ENCODE assay signal across 8 cellular contexts in the genomic region with DNA sequence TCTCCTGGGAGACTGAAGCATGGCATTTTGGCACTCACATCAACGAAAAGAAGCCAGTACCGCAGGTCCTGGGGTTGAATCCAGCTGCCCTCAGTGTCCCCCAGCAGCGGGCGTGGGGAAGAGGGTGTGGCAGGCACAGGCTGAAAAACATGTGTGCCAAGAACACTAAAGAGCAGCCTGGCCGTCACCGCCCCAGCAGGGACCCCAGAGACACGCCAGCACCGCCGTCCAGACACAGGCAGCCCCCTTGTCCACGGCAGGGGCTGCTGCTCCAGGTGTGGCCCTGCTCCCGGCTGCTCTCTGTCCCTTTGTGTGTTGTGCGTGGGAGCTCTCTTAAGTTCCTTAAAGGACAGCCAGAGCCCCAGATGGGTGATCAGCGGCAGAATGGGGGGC. TPM values are rescaled to one million over a fixed set of nuclear protein-coding genes. Genes with fewer than 3 reads are reported as not detected.
DNase-seq lines count a peak whose midpoint lies in the region; ATAC-seq and TF ChIP-seq lines count a peak whose summit lies in the region.

No MANE protein-coding gene starts in this region.

- peaks cover 3% of the 10 kb centered on the region for H3K27me3 Mint-ChIP-seq in activated CD4-positive, alpha-beta T cell treated with anti-CD3 and anti-CD28 coated beads for 36 hours
- peaks cover 30% of the 10 kb centered on the region for H3K27me3 Mint-ChIP-seq in WTC11 (ENCODE audit: low read depth)
- H3K27me3 Mint-ChIP-seq in glutamatergic neuron (ENCODE audit: unreplicated experiment) = peaks cover 10% of the 10 kb centered on the region

- peak; percentile 10 for ATAC-seq in activated CD4-positive, alpha-beta T cell treated with anti-CD3 and anti-CD28 coated beads for 36 hours
- ATAC-seq in WTC11 (peak; percentile 10), HG02885 (IDR thresholded peaks at IDR 0.05; ENCODE audit: poor library complexity, unreplicated experiment) (no peak), GM18870 (IDR thresholded peaks at IDR 0.05; ENCODE audit: unreplicated experiment) (no peak)

- TF ChIP-seq CTCF in WTC11 (IDR thresholded peaks at IDR 0.05) (no peak), glutamatergic neuron (IDR thresholded peaks at IDR 0.05; ENCODE audit: partially characterized antibody, unreplicated experiment) (no peak)

- intact Hi-C loops in activated CD4-positive, alpha-beta T cell treated with anti-CD3 and anti-CD28 coated beads for 36 hours (cut with DNase I, micrococcal nuclease) = loop anchor here in 1 of 2 experiments (2.0 kb wide), 1 partner anchor 77 kb away; no protein-coding TSS in a partner anchor

- POLR2A ChIA-PET in activated CD4-positive, alpha-beta T cell treated with anti-CD3 and anti-CD28 coated beads for 36 hours (lab: Charles Lee) = interaction anchor here (0.6 kb wide), 1 partner anchor 749 kb away, joined by 7 read pairs; no protein-coding TSS in a partner anchor
- POLR2A ChIA-PET in WTC11 (lab: Charles Lee) = no interaction called here

- no peaks in the 10 kb centered on the region for H3K36me3 Mint-ChIP-seq in activated CD4-positive, alpha-beta T cell treated with anti-CD3 and anti-CD28 coated beads for 36 hours (ENCODE audit: low read depth)
- H3K36me3 Mint-ChIP-seq in WTC11 (no peaks in the 10 kb centered on the region), glutamatergic neuron (ENCODE audit: unreplicated experiment) (no peaks in the 10 kb centered on the region)

- CTCF ChIA-PET in activated CD4-positive, alpha-beta T cell treated with anti-CD3 and anti-CD28 coated beads for 36 hours (lab: Charles Lee) = interaction anchor here (0.6 to 3.5 kb wide), 8 partner anchors 16 to 724 kb away, joined by 3 to 15 read pairs (median 3); no protein-coding TSS in a partner anchor
- CTCF ChIA-PET in WTC11 (lab: Charles Lee) = interaction anchor here (0.8 to 3.6 kb wide), 8 partner anchors 9 to 83 kb away, joined by 3 to 35 read pairs (median 6); no protein-coding TSS in a partner anchor

- no peak overlapping the region for H3K27ac Mint-ChIP-seq in activated CD4-positive, alpha-beta T cell treated with anti-CD3 and anti-CD28 coated beads for 36 hours
- H3K27ac Mint-ChIP-seq in WTC11 = no peak overlapping the region
- peak overlapping the region; percentile 55 for H3K27ac Mint-ChIP-seq in glutamatergic neuron (ENCODE audit: unreplicated experiment)

- DNase-seq in activated CD4-positive, alpha-beta T cell treated with anti-CD3 and anti-CD28 coated beads for 36 hours = peak; percentile 20
- no peak for DNase-seq in activated CD4-positive, alpha-beta T cell treated with anti-CD3 and anti-CD28 coated beads for 4 hours
- DNase-seq in WTC11 (ENCODE audit: low spot score) = no peak
- peak; percentile 50 for DNase-seq in glutamatergic neuron
- DNase-seq in retina = peak; percentile 72
- no peak for DNase-seq in DMS 273 (lab: John Stamatoyannopoulos, UW; ENCODE audit: unreplicated experiment)

- H3K9me3 Mint-ChIP-seq in activated CD4-positive, alpha-beta T cell treated with anti-CD3 and anti-CD28 coated beads for 36 hours (ENCODE audit: low read depth) = no peaks in the 10 kb centered on the region
- H3K9me3 Mint-ChIP-seq in WTC11 (no peaks in the 10 kb centered on the region), glutamatergic neuron (ENCODE audit: unreplicated experiment) (peaks cover 9% of the 10 kb centered on the region)

- peak overlapping the region; percentile 70 for H3K4me3 Mint-ChIP-seq in activated CD4-positive, alpha-beta T cell treated with anti-CD3 and anti-CD28 coated beads for 36 hours
- H3K4me3 Mint-ChIP-seq in WTC11 (peak overlapping the region; percentile 72), glutamatergic neuron (ENCODE audit: unreplicated experiment) (peak overlapping the region; percentile 90)

- peaks cover 15% of the 10 kb centered on the region for H3K4me1 Mint-ChIP-seq in activated CD4-positive, alpha-beta T cell treated with anti-CD3 and anti-CD28 coated beads for 36 hours
- peaks cover 10% of the 10 kb centered on the region for H3K4me1 Mint-ChIP-seq in WTC11
- peaks cover 5% of the 10 kb centered on the region for H3K4me1 Mint-ChIP-seq in glutamatergic neuron (ENCODE audit: low read depth, unreplicated experiment)

TF ChIP-seq in WTC11, 78 proteins besides CTCF, POLR2A, EP300 and RAD21:
- TF ChIP-seq IRF2 (CRISPR knock-in tag; IDR thresholded peaks at IDR 0.05; ENCODE audit: borderline replicate concordance, low read depth) (no peak), NFYB (CRISPR knock-in tag; conservative IDR thresholded peaks at IDR 0.05; ENCODE audit: low read depth) (0 out of 2 replicates have a peak, but pooled peaks have one; percentile 10)
- TF ChIP-seq, protein P1, sequence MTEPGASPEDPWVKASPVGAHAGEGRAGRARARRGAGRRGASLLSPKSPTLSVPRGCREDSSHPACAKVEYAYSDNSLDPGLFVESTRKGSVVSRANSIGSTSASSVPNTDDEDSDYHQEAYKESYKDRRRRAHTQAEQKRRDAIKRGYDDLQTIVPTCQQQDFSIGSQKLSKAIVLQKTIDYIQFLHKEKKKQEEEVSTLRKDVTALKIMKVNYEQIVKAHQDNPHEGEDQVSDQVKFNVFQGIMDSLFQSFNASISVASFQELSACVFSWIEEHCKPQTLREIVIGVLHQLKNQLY (CRISPR knock-in tag; IDR thresholded peaks at IDR 0.05) = no peak

RNA-seq across cellular contexts. Expression of gene PHETA1, which starts 0.6 kb away (rescaled TPM):
- 1 to 10 TPM; 1.3 to 1.5 TPM for total RNA-seq in activated CD4-positive, alpha-beta T cell treated with anti-CD3 and anti-CD28 coated beads for 36 hours
- 12.4 to 18.6 TPM (median 14.9 TPM) in 3 replicates for total RNA-seq in WTC11 (2021)
- total RNA-seq in glutamatergic neuron (ENCODE audit: unreplicated experiment) = 33.2 TPM

RNA-seq across cellular contexts. Expression of gene SH2B3, which starts 37.4 kb away (rescaled TPM):
- 10 to 100 TPM; 29.2 to 32.7 TPM for total RNA-seq in activated CD4-positive, alpha-beta T cell treated with anti-CD3 and anti-CD28 coated beads for 36 hours
- total RNA-seq in WTC11 (2021) (20.5 to 31.8 TPM (median 20.7 TPM) in 3 replicates), glutamatergic neuron (ENCODE audit: unreplicated experiment) (18.1 TPM)

Comparison
In these comparisons a context has a peak if more than half of its experiments do, and no peak if none do; other contexts are left out.
1. DNase-seq: peak in activated CD4-positive, alpha-beta T cell treated with anti-CD3 and anti-CD28 coated beads for 36 hours (single experiment), glutamatergic neuron (single experiment) and retina (single experiment); none in activated CD4-positive, alpha-beta T cell treated with anti-CD3 and anti-CD28 coated beads for 4 hours (0 of 2), WTC11 (single experiment) and DMS 273 (single experiment).
2. ATAC-seq: peak in activated CD4-positive, alpha-beta T cell treated with anti-CD3 and anti-CD28 coated beads for 36 hours (single experiment) and WTC11 (single experiment); none in HG02885 (single experiment) and GM18870 (single experiment).
3. Peak in every context shown above with its lines, with median percentiles within 50 percentile points of each other: H3K4me3 Mint-ChIP-seq.